In the genomic region with DNA sequence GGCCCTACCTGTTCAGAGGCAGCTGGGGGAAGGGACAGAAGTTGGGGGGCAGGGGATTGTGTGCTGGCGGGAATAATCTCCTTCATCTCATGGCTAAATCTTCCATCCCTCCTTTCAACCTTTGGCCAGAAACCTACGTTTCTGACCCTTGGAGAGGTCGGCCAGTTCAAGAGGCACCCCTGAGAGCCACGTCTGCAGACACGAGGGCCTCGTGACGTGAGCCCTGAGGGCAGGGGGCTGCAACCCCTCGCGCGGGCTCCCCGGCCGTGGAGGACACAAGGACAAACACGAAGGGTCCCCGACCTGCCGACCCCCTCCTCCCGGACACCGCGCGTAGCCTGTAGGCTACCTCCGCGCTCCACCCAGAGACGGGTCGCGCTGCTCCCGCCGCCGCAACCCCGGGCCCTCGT, we compare ENCODE assay signal across 1 cellular context.
TF ChIP-seq lines count a peak whose summit lies in the region.

No MANE protein-coding gene starts in this region.

TF ChIP-seq in HepG2, 621 proteins besides CTCF, POLR2A, EP300 and RAD21 (continued from another document and continues in another):
- no peak for TF ChIP-seq ZBTB44 (CRISPR knock-in tag; IDR thresholded peaks at IDR 0.05)
- TF ChIP-seq, protein P1, sequence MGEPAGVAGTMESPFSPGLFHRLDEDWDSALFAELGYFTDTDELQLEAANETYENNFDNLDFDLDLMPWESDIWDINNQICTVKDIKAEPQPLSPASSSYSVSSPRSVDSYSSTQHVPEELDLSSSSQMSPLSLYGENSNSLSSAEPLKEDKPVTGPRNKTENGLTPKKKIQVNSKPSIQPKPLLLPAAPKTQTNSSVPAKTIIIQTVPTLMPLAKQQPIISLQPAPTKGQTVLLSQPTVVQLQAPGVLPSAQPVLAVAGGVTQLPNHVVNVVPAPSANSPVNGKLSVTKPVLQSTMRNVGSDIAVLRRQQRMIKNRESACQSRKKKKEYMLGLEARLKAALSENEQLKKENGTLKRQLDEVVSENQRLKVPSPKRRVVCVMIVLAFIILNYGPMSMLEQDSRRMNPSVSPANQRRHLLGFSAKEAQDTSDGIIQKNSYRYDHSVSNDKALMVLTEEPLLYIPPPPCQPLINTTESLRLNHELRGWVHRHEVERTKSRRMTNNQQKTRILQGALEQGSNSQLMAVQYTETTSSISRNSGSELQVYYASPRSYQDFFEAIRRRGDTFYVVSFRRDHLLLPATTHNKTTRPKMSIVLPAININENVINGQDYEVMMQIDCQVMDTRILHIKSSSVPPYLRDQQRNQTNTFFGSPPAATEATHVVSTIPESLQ (CRISPR knock-in tag; conservative IDR thresholded peaks at IDR 0.05) = no peak
- TF ChIP-seq ZNF619 (CRISPR knock-in tag; IDR thresholded peaks at IDR 0.05) = no peak
- TF ChIP-seq ZNF577 (CRISPR knock-in tag; IDR thresholded peaks at IDR 0.05; ENCODE audit: borderline replicate concordance, low read depth) = 0 out of 2 replicates have a peak, but pooled peaks have one; percentile 35
- TF ChIP-seq HNRNPUL1 (IDR thresholded peaks at IDR 0.05; ENCODE audit: low read depth, low read length) = no peak
- no peak for TF ChIP-seq DBP (CRISPR knock-in tag; IDR thresholded peaks at IDR 0.05; ENCODE audit: not compliant biosample characterization)
- no peak for TF ChIP-seq SIX4 (CRISPR knock-in tag; IDR thresholded peaks at IDR 0.05)
- no peak for TF ChIP-seq REPIN1 (CRISPR knock-in tag; IDR thresholded peaks at IDR 0.05; ENCODE audit: borderline replicate concordance, low read depth)
- 0 out of 2 replicates have a peak, but pooled peaks have one; percentile 69 for TF ChIP-seq ZNF383 (CRISPR knock-in tag; IDR thresholded peaks at IDR 0.05; ENCODE audit: borderline replicate concordance)
- no peak for TF ChIP-seq ZNF713 (CRISPR knock-in tag; IDR thresholded peaks at IDR 0.05)
- no peak for TF ChIP-seq PAF1 (CRISPR knock-in tag; IDR thresholded peaks at IDR 0.05)
- TF ChIP-seq, protein P2, sequence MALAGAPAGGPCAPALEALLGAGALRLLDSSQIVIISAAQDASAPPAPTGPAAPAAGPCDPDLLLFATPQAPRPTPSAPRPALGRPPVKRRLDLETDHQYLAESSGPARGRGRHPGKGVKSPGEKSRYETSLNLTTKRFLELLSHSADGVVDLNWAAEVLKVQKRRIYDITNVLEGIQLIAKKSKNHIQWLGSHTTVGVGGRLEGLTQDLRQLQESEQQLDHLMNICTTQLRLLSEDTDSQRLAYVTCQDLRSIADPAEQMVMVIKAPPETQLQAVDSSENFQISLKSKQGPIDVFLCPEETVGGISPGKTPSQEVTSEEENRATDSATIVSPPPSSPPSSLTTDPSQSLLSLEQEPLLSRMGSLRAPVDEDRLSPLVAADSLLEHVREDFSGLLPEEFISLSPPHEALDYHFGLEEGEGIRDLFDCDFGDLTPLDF (CRISPR knock-in tag; IDR thresholded peaks at IDR 0.05) = no peak
- no peak for TF ChIP-seq KLF13 (CRISPR knock-in tag; IDR thresholded peaks at IDR 0.05)
- 0 out of 2 replicates have a peak, but pooled peaks have one; percentile 28 for TF ChIP-seq ZNF704 (CRISPR knock-in tag; IDR thresholded peaks at IDR 0.05; ENCODE audit: borderline replicate concordance)
- TF ChIP-seq ZSCAN25 (CRISPR knock-in tag; IDR thresholded peaks at IDR 0.05) = no peak
- no peak for TF ChIP-seq ZNF567 (CRISPR knock-in tag; IDR thresholded peaks at IDR 0.05; ENCODE audit: borderline replicate concordance)
- TF ChIP-seq SIN3A (IDR thresholded peaks at IDR 0.05; ENCODE audit: borderline replicate concordance, low read depth, low read length) = no peak
- peak; percentile 91 for TF ChIP-seq TAF15 (IDR thresholded peaks at IDR 0.05; ENCODE audit: low read depth, low read length, poor library complexity, severe bottlenecking)
- no peak for TF ChIP-seq SMC3 (IDR thresholded peaks at IDR 0.05; ENCODE audit: low read length)
- no peak for TF ChIP-seq AKAP8 (CRISPR knock-in tag; IDR thresholded peaks at IDR 0.05)
- TF ChIP-seq ZBTB21 (CRISPR knock-in tag; IDR thresholded peaks at IDR 0.05) = 0 out of 2 replicates have a peak, but pooled peaks have one; percentile 6
- TF ChIP-seq, protein P3, sequence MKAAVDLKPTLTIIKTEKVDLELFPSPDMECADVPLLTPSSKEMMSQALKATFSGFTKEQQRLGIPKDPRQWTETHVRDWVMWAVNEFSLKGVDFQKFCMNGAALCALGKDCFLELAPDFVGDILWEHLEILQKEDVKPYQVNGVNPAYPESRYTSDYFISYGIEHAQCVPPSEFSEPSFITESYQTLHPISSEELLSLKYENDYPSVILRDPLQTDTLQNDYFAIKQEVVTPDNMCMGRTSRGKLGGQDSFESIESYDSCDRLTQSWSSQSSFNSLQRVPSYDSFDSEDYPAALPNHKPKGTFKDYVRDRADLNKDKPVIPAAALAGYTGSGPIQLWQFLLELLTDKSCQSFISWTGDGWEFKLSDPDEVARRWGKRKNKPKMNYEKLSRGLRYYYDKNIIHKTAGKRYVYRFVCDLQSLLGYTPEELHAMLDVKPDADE (CRISPR knock-in tag; IDR thresholded peaks at IDR 0.05) = no peak
- no peak for TF ChIP-seq GTF3A (CRISPR knock-in tag; conservative IDR thresholded peaks at IDR 0.05)
- no peak for TF ChIP-seq PCBP2 (optimal IDR thresholded peaks at IDR 0.05; ENCODE audit: low read depth, low read length, poor library complexity, severe bottlenecking)
- TF ChIP-seq XRCC5 (optimal IDR thresholded peaks at IDR 0.05; ENCODE audit: low read length) = no peak
- no peak for TF ChIP-seq FLYWCH1 (CRISPR knock-in tag; IDR thresholded peaks at IDR 0.05)
- TF ChIP-seq, protein P4, sequence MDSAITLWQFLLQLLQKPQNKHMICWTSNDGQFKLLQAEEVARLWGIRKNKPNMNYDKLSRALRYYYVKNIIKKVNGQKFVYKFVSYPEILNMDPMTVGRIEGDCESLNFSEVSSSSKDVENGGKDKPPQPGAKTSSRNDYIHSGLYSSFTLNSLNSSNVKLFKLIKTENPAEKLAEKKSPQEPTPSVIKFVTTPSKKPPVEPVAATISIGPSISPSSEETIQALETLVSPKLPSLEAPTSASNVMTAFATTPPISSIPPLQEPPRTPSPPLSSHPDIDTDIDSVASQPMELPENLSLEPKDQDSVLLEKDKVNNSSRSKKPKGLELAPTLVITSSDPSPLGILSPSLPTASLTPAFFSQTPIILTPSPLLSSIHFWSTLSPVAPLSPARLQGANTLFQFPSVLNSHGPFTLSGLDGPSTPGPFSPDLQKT (CRISPR knock-in tag; IDR thresholded peaks at IDR 0.05; ENCODE audit: borderline replicate concordance) = no peak
- TF ChIP-seq HDAC6 (IDR thresholded peaks at IDR 0.05; ENCODE audit: low read depth, low read length) = no peak
- no peak; the same call in 1 of the 2 replicates for TF ChIP-seq JUN (CRISPR knock-in tag; IDR thresholded peaks at IDR 0.05)
- TF ChIP-seq ZKSCAN1 (IDR thresholded peaks at IDR 0.05; ENCODE audit: low read length) = no peak
- no peak for TF ChIP-seq KLF16 (CRISPR knock-in tag; IDR thresholded peaks at IDR 0.05)
- no peak for TF ChIP-seq ZNF772 (CRISPR knock-in tag; IDR thresholded peaks at IDR 0.05)
- TF ChIP-seq MAX (IDR thresholded peaks at IDR 0.05) = no peak
- TF ChIP-seq ZMAT3 (CRISPR knock-in tag; conservative IDR thresholded peaks at IDR 0.05) = no peak
- no peak for TF ChIP-seq THRA (CRISPR knock-in tag; IDR thresholded peaks at IDR 0.05; ENCODE audit: borderline replicate concordance)
- TF ChIP-seq, protein P5, sequence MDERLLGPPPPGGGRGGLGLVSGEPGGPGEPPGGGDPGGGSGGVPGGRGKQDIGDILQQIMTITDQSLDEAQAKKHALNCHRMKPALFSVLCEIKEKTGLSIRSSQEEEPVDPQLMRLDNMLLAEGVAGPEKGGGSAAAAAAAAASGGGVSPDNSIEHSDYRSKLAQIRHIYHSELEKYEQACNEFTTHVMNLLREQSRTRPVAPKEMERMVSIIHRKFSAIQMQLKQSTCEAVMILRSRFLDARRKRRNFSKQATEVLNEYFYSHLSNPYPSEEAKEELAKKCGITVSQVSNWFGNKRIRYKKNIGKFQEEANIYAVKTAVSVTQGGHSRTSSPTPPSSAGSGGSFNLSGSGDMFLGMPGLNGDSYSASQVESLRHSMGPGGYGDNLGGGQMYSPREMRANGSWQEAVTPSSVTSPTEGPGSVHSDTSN (CRISPR knock-in tag; IDR thresholded peaks at IDR 0.05) = no peak
- 0 out of 2 replicates have a peak, but pooled peaks have one; percentile 23 for TF ChIP-seq ZNF3 (CRISPR knock-in tag; IDR thresholded peaks at IDR 0.05)
- TF ChIP-seq ONECUT2 (CRISPR knock-in tag; IDR thresholded peaks at IDR 0.05) = no peak
- TF ChIP-seq, protein P6, sequence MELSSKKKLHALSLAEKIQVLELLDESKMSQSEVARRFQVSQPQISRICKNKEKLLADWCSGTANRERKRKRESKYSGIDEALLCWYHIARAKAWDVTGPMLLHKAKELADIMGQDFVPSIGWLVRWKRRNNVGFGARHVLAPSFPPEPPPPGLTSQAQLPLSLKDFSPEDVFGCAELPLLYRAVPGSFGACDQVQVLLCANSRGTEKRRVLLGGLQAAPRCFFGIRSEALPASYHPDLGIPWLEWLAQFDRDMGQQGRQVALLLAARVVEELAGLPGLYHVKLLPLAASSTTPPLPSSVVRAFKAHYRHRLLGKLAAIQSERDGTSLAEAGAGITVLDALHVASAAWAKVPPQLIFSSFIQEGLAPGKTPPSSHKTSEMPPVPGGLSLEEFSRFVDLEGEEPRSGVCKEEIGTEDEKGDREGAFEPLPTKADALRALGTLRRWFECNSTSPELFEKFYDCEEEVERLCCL (CRISPR knock-in tag; IDR thresholded peaks at IDR 0.05; ENCODE audit: borderline replicate concordance) = no peak
- TF ChIP-seq IRF1 (CRISPR knock-in tag; IDR thresholded peaks at IDR 0.05; ENCODE audit: low read depth) = peak; percentile 15; the same call in 1 of the 2 replicates
- TF ChIP-seq, protein P7, sequence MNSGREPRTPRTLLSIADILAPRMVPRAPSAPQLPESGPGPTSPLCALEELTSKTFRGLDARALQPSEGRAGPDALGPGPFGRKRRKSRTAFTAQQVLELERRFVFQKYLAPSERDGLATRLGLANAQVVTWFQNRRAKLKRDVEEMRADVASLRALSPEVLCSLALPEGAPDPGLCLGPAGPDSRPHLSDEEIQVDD (CRISPR knock-in tag; IDR thresholded peaks at IDR 0.05; ENCODE audit: borderline replicate concordance) = no peak
- no peak for TF ChIP-seq SIN3B (IDR thresholded peaks at IDR 0.05; ENCODE audit: low read length)
- no peak for TF ChIP-seq LCORL (IDR thresholded peaks at IDR 0.05)
- TF ChIP-seq LCORL (CRISPR knock-in tag; IDR thresholded peaks at IDR 0.05) = no peak
